In genomic region chr2:183594150-183594549, GRCh38 we compare ENCODE assay signal across 31 cellular contexts.
"Had no signal": no experiment of that assay in that cellular context is flagged by ENCODE, and none has a peak within 500 bp of the region (broad histone marks: within the 10 kb centered on the region; RNA-seq: fewer than 3 reads in every experiment).

No MANE protein-coding gene starts in this region.

- DNase-seq: activated B cell treated with CpG ODN at 0.5 μM for 24 hours; activated CD4-positive, alpha-beta T cell treated with anti-CD3 and anti-CD28 coated beads for 48 hours; activated CD4-positive, alpha-beta T cell treated with anti-CD3 and anti-CD28 coated beads, Interleukin-2, amount 50 U/mL, for 1 hour; activated CD4-positive, alpha-beta T cell treated with anti-CD3 and anti-CD28 coated beads, Interleukin-2, amount 50 U/mL, for 48 hours; activated CD8-positive, alpha-beta memory T cell treated with anti-CD3 and anti-CD28 coated beads, Interleukin-2, amount 10 ng/mL, durations not matched to agents 7 days and 5 days; activated CD8-positive, alpha-beta memory T cell treated with anti-CD3 and anti-CD28 coated beads, Interleukin-2, amount 50 U/mL, for 4 hours; activated CD8-positive, alpha-beta T cell treated with anti-CD3 and anti-CD28 coated beads for 36 hours; activated effector memory CD4-positive, alpha-beta T cell treated with anti-CD3 and anti-CD28 coated beads, Interleukin-2, amount 50 U/mL, for 16 hours; activated naive CD4-positive, alpha-beta T cell treated with anti-CD3 and anti-CD28 coated beads for 36 hours; activated naive CD8-positive, alpha-beta T cell treated with anti-CD3 and anti-CD28 coated beads for 36 hours; activated naive CD8-positive, alpha-beta T cell treated with anti-CD3 and anti-CD28 coated beads, Interleukin-2, amount 50 U/mL, for 24 hours; activated T-cell treated with anti-CD3 and anti-CD28 coated beads, Interleukin-2, amount 50 U/mL, for 1 hour; activated T-cell treated with anti-CD3 and anti-CD28 coated beads, Interleukin-2, amount 50 U/mL, for 48 hours; adrenal gland; aorta; body of pancreas; caudate nucleus; cortex of kidney; dermis blood vessel endothelial cell; effector CD4-positive, alpha-beta T cell; effector memory CD8-positive, alpha-beta T cell; erythroblast; foreskin keratinocyte; gastrocnemius medialis; glutamatergic neuron; heart left ventricle; T1000; WERI-Rb-1 had no signal

- H3K27ac ChIP-seq: adrenal gland, body of pancreas, esophagus muscularis mucosa, foreskin keratinocyte, gastrocnemius medialis, heart left ventricle, WERI-Rb-1 had no signal

- H3K36me3 ChIP-seq: adrenal gland, esophagus muscularis mucosa, gastrocnemius medialis, heart left ventricle, WERI-Rb-1 had no signal

- H3K27me3 ChIP-seq: adrenal gland, body of pancreas, esophagus muscularis mucosa, foreskin keratinocyte, gastrocnemius medialis, heart left ventricle had no signal

- H3K4me3 ChIP-seq: adrenal gland, body of pancreas, esophagus muscularis mucosa, gastrocnemius medialis, heart left ventricle had no signal

- H3K9me3 ChIP-seq: adrenal gland, body of pancreas, esophagus muscularis mucosa, gastrocnemius medialis, heart left ventricle had no signal

- ATAC-seq: activated CD4-positive, CD25-positive, alpha-beta regulatory T cell treated with anti-CD3 and anti-CD28 coated beads, Interleukin-2, amount 50 U/mL, for 24 hours; activated CD8-positive, alpha-beta memory T cell treated with anti-CD3 and anti-CD28 coated beads, Interleukin-2, amount 10 ng/mL, durations not matched to agents 7 days and 5 days; activated CD8-positive, alpha-beta T cell treated with anti-CD3 and anti-CD28 coated beads for 36 hours; activated naive CD8-positive, alpha-beta T cell treated with anti-CD3 and anti-CD28 coated beads, Interleukin-2, amount 50 U/mL, for 24 hours; body of pancreas; effector memory CD8-positive, alpha-beta T cell; foreskin keratinocyte; gastrocnemius medialis; heart left ventricle had no signal

- H3K4me1 ChIP-seq: adrenal gland, esophagus muscularis mucosa, gastrocnemius medialis, heart left ventricle had no signal

- FAIRE-seq: colon had no signal
